ENCODE assay signal across 8 cellular contexts in genomic region chr1:175481126-175482071, GRCh38.
DNase-seq lines count a peak whose midpoint lies in the region; ATAC-seq and TF ChIP-seq lines count a peak whose summit lies in the region.

No MANE protein-coding gene starts in this region.

- TF ChIP-seq POLR2A in spleen (IDR thresholded peaks at IDR 0.05), result no peak

- CTCF ChIA-PET in RWPE1 (lab: Yijun Ruan, JAX), result interaction anchor here (0.7 to 0.9 kb wide), 4 partner anchors 8 to 555 kb away, joined by 3 to 5 read pairs (median 3); no protein-coding TSS in a partner anchor

- no peak overlapping the region for H3K4me3 ChIP-seq in spleen
- no peak overlapping the region for H3K4me3 ChIP-seq in effector memory CD4-positive, alpha-beta T cell (ENCODE audit: insufficient read depth, low read depth, low read length, poor library complexity, severe bottlenecking)

- ATAC-seq in GM21619 (IDR thresholded peaks at IDR 0.05; ENCODE audit: unreplicated experiment), result no peak

- H3K36me3 ChIP-seq in spleen, result no peaks in the 10 kb centered on the region
- no peaks in the 10 kb centered on the region for H3K36me3 ChIP-seq in effector memory CD4-positive, alpha-beta T cell (ENCODE audit: control insufficient read depth, insufficient read depth, low read length)

- 41 to 57% (median 51%) methylated on average over 10 of the region's 10 CpGs for WGBS in spleen, 5 donors

- TF ChIP-seq CTCF in RWPE1 (conservative IDR thresholded peaks at IDR 0.05; ENCODE audit: low read depth) (peak; percentile 65), spleen (IDR thresholded peaks at IDR 0.05 in 8 of 11, conservative IDR thresholded peaks at IDR 0.05 in 3 of 11) (peak in 10 of 11 experiments; percentile 17 to 71 (median 56))

- H3K27ac ChIP-seq in RWPE1 (no peak overlapping the region), spleen (no peak overlapping the region)
- H3K27ac ChIP-seq in effector memory CD4-positive, alpha-beta T cell (ENCODE audit: insufficient read depth, low read length, poor library complexity, severe bottlenecking), result no peak overlapping the region

- H3K4me1 ChIP-seq in spleen, result peaks cover 0 to 4% (median 0%) of the 10 kb centered on the region in 6 donors
- no peaks in the 10 kb centered on the region for H3K4me1 ChIP-seq in effector memory CD4-positive, alpha-beta T cell (ENCODE audit: control insufficient read depth, insufficient read depth, low read length, poor library complexity, severe bottlenecking)

- H3K9me3 ChIP-seq in spleen, result no peaks in the 10 kb centered on the region
- no peaks in the 10 kb centered on the region for H3K9me3 ChIP-seq in effector memory CD4-positive, alpha-beta T cell (ENCODE audit: control insufficient read depth, low read length)

- intact Hi-C loops in spleen (cut with DNase I; ENCODE audit: low total_unique reads), result loop anchor here (5.0 kb wide), 4 partner anchors 261 to 591 kb away; partner anchors contain the start of gene TNR
- intact Hi-C loops in posterior vena cava (cut with DNase I), result no loop called here

- peaks cover 0 to 13% (median 0%) of the 10 kb centered on the region in 7 donors for H3K27me3 ChIP-seq in spleen (replicated peaks in 1 of 7)
- H3K27me3 ChIP-seq in effector memory CD4-positive, alpha-beta T cell (replicated peaks; ENCODE audit: control insufficient read depth, insufficient read depth, low read length, poor library complexity, severe bottlenecking), result no peaks in the 10 kb centered on the region

- POLR2A ChIA-PET in RWPE1 (lab: Yijun Ruan, JAX; ENCODE audit: low non-redundant PET), result no interaction called here

- DNase-seq in Daoy (ENCODE audit: low read depth) (peak; percentile 29), HT-29 (ENCODE audit: low spot score) (peak; percentile 40), RWPE1 (ENCODE audit: low spot score) (peak; percentile 32), globus pallidus (ENCODE audit: low spot score) (peak; percentile 15), spleen (no peak), posterior vena cava (ENCODE audit: low spot score) (no peak)
- no peak for DNase-seq in effector memory CD4-positive, alpha-beta T cell

Comparison
In these comparisons a context has a peak if more than half of its experiments do, and no peak if none do; other contexts are left out.
1. DNase-seq: peak in Daoy (single experiment), HT-29 (single experiment), RWPE1 (single experiment) and globus pallidus (single experiment); none in spleen (single experiment), effector memory CD4-positive, alpha-beta T cell (0 of 3) and posterior vena cava (single experiment).